13 cellular contexts compared by ENCODE assay signal in genomic region chr6:157713451-157714152, GRCh38.
"Had no signal": no experiment of that assay in that cellular context is flagged by ENCODE, and none has a peak within 500 bp of the region (broad histone marks: within the 10 kb centered on the region; RNA-seq: fewer than 3 reads in every experiment).

No MANE protein-coding gene starts in this region.

- H3K27ac ChIP-seq: upper lobe of left lung had no signal

- H3K4me3 ChIP-seq: gastrocnemius medialis, upper lobe of left lung had no signal

- H3K27me3 ChIP-seq: gastrocnemius medialis, upper lobe of left lung had no signal

- H3K36me3 ChIP-seq: gastrocnemius medialis, upper lobe of left lung had no signal

- H3K9me3 ChIP-seq: gastrocnemius medialis, upper lobe of left lung had no signal

- ATAC-seq: left colon; naive thymus-derived CD4-positive, alpha-beta T cell; stimulated activated naive CD8-positive, alpha-beta T cell treated with anti-CD3 and anti-CD28 coated beads, Interleukin-15, Interleukin-2, amounts not matched to agents 100 U/mL and 50 U/mL, for 24 hours; T-cell had no signal

- DNase-seq: activated CD4-positive, alpha-beta T cell treated with anti-CD3 and anti-CD28 coated beads, Interleukin-2, amount 10 ng/mL, durations not matched to agents 7 days and 5 days; activated CD8-positive, alpha-beta memory T cell treated with anti-CD3 and anti-CD28 coated beads for 24 hours; activated naive CD4-positive, alpha-beta T cell; anterior cingulate cortex; dermis blood vessel endothelial cell; gastrocnemius medialis; left colon; naive thymus-derived CD4-positive, alpha-beta T cell; posterior cingulate gyrus; stimulated activated naive CD8-positive, alpha-beta T cell treated with anti-CD3 and anti-CD28 coated beads, Interleukin-15, Interleukin-2, amounts not matched to agents 100 U/mL and 50 U/mL, for 24 hours; T-cell; T-helper 9 cell; upper lobe of left lung had no signal

- H3K4me1 ChIP-seq: upper lobe of left lung had no signal
